In the genomic region with DNA sequence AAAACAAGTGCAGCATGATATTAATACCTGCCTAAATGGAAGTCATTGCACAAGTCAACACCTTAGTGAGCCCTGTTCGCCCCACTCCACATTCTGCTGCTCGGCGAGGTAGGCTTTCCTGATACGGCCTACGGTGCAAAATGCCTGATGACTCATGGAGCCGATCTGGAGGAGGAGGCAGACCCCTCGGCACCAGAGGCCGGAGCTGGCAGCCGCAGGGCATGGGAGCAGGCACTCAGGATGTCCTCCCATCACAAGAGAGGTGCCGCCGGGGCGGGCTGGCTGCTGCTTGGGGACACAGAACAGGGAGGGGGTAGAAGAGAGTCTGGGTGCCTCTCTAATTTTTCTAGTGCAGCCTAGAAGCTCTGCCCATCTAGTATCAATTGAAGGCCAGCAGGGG, we compare ENCODE assay signal across 23 cellular contexts.
"Had no signal": no experiment of that assay in that cellular context is flagged by ENCODE, and none has a peak within 500 bp of the region (broad histone marks: within the 10 kb centered on the region; RNA-seq: fewer than 3 reads in every experiment).

No MANE protein-coding gene starts in this region.

- H3K4me1 Mint-ChIP-seq: central memory CD8-positive, alpha-beta T cell; memory B cell had no signal

- H3K4me1 ChIP-seq: esophagus squamous epithelium, gastroesophageal sphincter, prostate gland, spleen had no signal

- H3K27me3 Mint-ChIP-seq: effector memory CD8-positive, alpha-beta T cell had no signal

- DNase-seq: activated CD4-positive, alpha-beta T cell treated with anti-CD3 and anti-CD28 coated beads for 1 hour; activated gamma-delta T cell treated with Interleukin-2 at 50 U/mL for 16 hours; activated T-cell treated with anti-CD3 and anti-CD28 coated beads, Interleukin-2, amount 50 U/mL, for 1 hour; dorsolateral prefrontal cortex; effector memory CD8-positive, alpha-beta T cell; esophagus squamous epithelium; heart right ventricle; kidney; ovary; spleen; stimulated activated CD4-positive, alpha-beta T cell treated with anti-CD3 and anti-CD28 coated beads, Interleukin-4, amount 100 ng/mL, for 1 hour; stimulated activated naive CD4-positive, alpha-beta T cell; T-helper 1 cell had no signal

- H3K27ac ChIP-seq: ascending aorta, dorsolateral prefrontal cortex, esophagus squamous epithelium, gastroesophageal sphincter, heart right ventricle, neutrophil, ovary, prostate gland, spleen, thoracic aorta had no signal

- H3K9me3 ChIP-seq: ascending aorta, esophagus squamous epithelium, gastroesophageal sphincter, heart right ventricle, neutrophil, ovary, prostate gland, spleen, thoracic aorta had no signal

- H3K9me3 Mint-ChIP-seq: activated naive CD4-positive, alpha-beta T cell treated with anti-CD3 and anti-CD28 coated beads, Interleukin-2, amount 50 U/mL, for 72 hours; central memory CD8-positive, alpha-beta T cell; effector memory CD8-positive, alpha-beta T cell; memory B cell; nephron; type B pancreatic cell had no signal

- H3K27me3 ChIP-seq: ascending aorta, esophagus squamous epithelium, ovary had no signal

- H3K36me3 ChIP-seq: ascending aorta, esophagus squamous epithelium, gastroesophageal sphincter, heart right ventricle, neutrophil, ovary, prostate gland, spleen, thoracic aorta had no signal

- H3K4me3 ChIP-seq: ascending aorta, dorsolateral prefrontal cortex, esophagus squamous epithelium, gastroesophageal sphincter, heart right ventricle, ovary, prostate gland, spleen, thoracic aorta had no signal

- H3K4me3 Mint-ChIP-seq: central memory CD8-positive, alpha-beta T cell; effector memory CD8-positive, alpha-beta T cell; memory B cell; nephron; type B pancreatic cell had no signal

- ATAC-seq: activated naive CD4-positive, alpha-beta T cell treated with anti-CD3 and anti-CD28 coated beads, Interleukin-2, amount 50 U/mL, for 72 hours; effector memory CD8-positive, alpha-beta T cell; gastroesophageal sphincter; heart right ventricle had no signal

- H3K27ac Mint-ChIP-seq: activated naive CD4-positive, alpha-beta T cell treated with anti-CD3 and anti-CD28 coated beads, Interleukin-2, amount 50 U/mL, for 72 hours; effector memory CD8-positive, alpha-beta T cell; memory B cell; nephron; type B pancreatic cell had no signal
